1 cellular context compared by ENCODE assay signal in the genomic region with DNA sequence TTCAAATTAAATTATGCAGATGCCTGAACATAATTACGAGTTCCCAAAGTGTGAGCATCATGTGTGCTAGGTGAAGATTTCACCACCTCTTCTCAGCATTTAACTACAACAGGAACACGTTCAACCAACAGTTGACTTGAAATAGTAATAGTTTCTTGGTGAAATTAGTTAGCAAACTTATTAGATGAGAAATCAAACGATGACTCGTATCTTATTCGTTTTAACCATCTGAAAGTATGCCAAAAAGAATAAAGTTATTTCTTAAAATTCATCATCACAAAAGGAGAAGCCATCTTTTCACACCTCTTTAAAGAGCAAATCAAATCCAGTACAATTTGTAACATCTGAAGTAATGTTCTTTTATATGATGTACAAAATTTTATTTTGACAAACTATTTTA.
TF ChIP-seq lines count a peak whose summit lies in the region.

No MANE protein-coding gene starts in this region.

TF ChIP-seq in GM23338, 12 proteins besides CTCF, POLR2A, EP300 and RAD21 (continued from another document):
- no peak for TF ChIP-seq ZNF114 (CRISPR knock-in tag; IDR thresholded peaks at IDR 0.05)
- TF ChIP-seq STAT1 (IDR thresholded peaks at IDR 0.05; ENCODE audit: unreplicated experiment): no peak
TF ChIP-seq in GM23338: peak in this region for 0.
